ENCODE assay signal across 8 cellular contexts in genomic region chr15:89760303-89761008, GRCh38. TPM values are rescaled to one million over a fixed set of nuclear protein-coding genes. Genes with fewer than 3 reads are reported as not detected.
DNase-seq lines count a peak whose midpoint lies in the region; ATAC-seq lines count a peak whose summit lies in the region.

No MANE protein-coding gene starts in this region.

- H3K9me3 Mint-ChIP-seq in activated CD4-positive, alpha-beta T cell treated with anti-CD3 and anti-CD28 coated beads, Interleukin-2, amount 10 ng/mL, durations not matched to agents 7 days and 5 days = no peaks in the 10 kb centered on the region

- POLR2A ChIA-PET in activated CD4-positive, alpha-beta T cell treated with anti-CD3 and anti-CD28 coated beads, Interleukin-2, amount 10 ng/mL, durations not matched to agents 7 days and 5 days (lab: Charles Lee) = interaction anchor here (0.9 kb wide), 1 partner anchor 114 kb away, joined by 3 read pairs; no protein-coding TSS in a partner anchor

- CTCF ChIA-PET in activated CD4-positive, alpha-beta T cell treated with anti-CD3 and anti-CD28 coated beads, Interleukin-2, amount 10 ng/mL, durations not matched to agents 7 days and 5 days (lab: Charles Lee) = interaction anchor here (0.6 to 2.9 kb wide), 23 partner anchors 9 to 1931 kb away, joined by 3 to 25 read pairs (median 4); partner anchors contain the start of genes ARPIN and MESP1

- no peak overlapping the region for H3K27ac Mint-ChIP-seq in activated CD4-positive, alpha-beta T cell treated with anti-CD3 and anti-CD28 coated beads, Interleukin-2, amount 10 ng/mL, durations not matched to agents 7 days and 5 days

- no peak overlapping the region for H3K4me3 Mint-ChIP-seq in activated CD4-positive, alpha-beta T cell treated with anti-CD3 and anti-CD28 coated beads, Interleukin-2, amount 10 ng/mL, durations not matched to agents 7 days and 5 days

- DNase-seq in DMS79 treated with DMSO at 0.1 percent for 48 hours (lab: John Stamatoyannopoulos, UW) (peak; percentile 15), H7 (peak; percentile 95), NCI-H524 (lab: John Stamatoyannopoulos, UW) (peak; percentile 69 to 82), dermis microvascular lymphatic vessel endothelial cell (ENCODE audit: low read depth in 2 of 2) (peak; percentile 30 to 66), lung microvascular endothelial cell (ENCODE audit: low read depth in 2 of 2) (peak; percentile 70 to 77)
- peak; percentile 75 for DNase-seq in activated CD4-positive, alpha-beta T cell treated with anti-CD3 and anti-CD28 coated beads, Interleukin-2, amount 10 ng/mL, durations not matched to agents 7 days and 5 days
- peak; percentile 41 for DNase-seq in stimulated activated CD8-positive, alpha-beta memory T cell treated with anti-CD3 and anti-CD28 coated beads, Interleukin-15, amount 100 ng/mL, for 1 hour (ENCODE audit: low read depth)

- H3K4me3 ChIP-seq in H7 (ENCODE audit: insufficient read depth, low read depth, low read length) = peak overlapping the region; percentile 12

- peaks cover 9% of the 10 kb centered on the region for H3K27me3 Mint-ChIP-seq in activated CD4-positive, alpha-beta T cell treated with anti-CD3 and anti-CD28 coated beads, Interleukin-2, amount 10 ng/mL, durations not matched to agents 7 days and 5 days

- no peaks in the 10 kb centered on the region for H3K36me3 Mint-ChIP-seq in activated CD4-positive, alpha-beta T cell treated with anti-CD3 and anti-CD28 coated beads, Interleukin-2, amount 10 ng/mL, durations not matched to agents 7 days and 5 days (ENCODE audit: low read depth)

- no peaks in the 10 kb centered on the region for H3K27me3 ChIP-seq in H7 (ENCODE audit: control insufficient read depth, insufficient read depth, low read length)

- peaks cover 5% of the 10 kb centered on the region for H3K4me1 Mint-ChIP-seq in activated CD4-positive, alpha-beta T cell treated with anti-CD3 and anti-CD28 coated beads, Interleukin-2, amount 10 ng/mL, durations not matched to agents 7 days and 5 days

- H3K36me3 ChIP-seq in H7 (replicated peaks; ENCODE audit: control insufficient read depth, insufficient read depth, low read length) = no peaks in the 10 kb centered on the region

- ATAC-seq in HG03108 (IDR thresholded peaks at IDR 0.05; ENCODE audit: unreplicated experiment) = no peak

RNA-seq across cellular contexts. Expression of gene MESP1, which starts 9.4 kb away (rescaled TPM):
- total RNA-seq in H7 (2014; rRNA removed; shearing (Covaris generic)) = 1.6 and 2.6 TPM in 2 replicates
- total RNA-seq in activated CD4-positive, alpha-beta T cell treated with anti-CD3 and anti-CD28 coated beads, Interleukin-2, amount 10 ng/mL, durations not matched to agents 7 days and 5 days = 1 to 10 TPM; 1.1 to 1.6 TPM
- total RNA-seq in dermis microvascular lymphatic vessel endothelial cell = under 0.01 and 0.13 TPM in 2 replicates
- total RNA-seq in lung microvascular endothelial cell = under 0.01 and 0.22 TPM in 2 replicates

RNA-seq across cellular contexts. Expression of gene MESP2, which starts 15.7 kb away (rescaled TPM):
- 2.0 TPM in 2 replicates for total RNA-seq in H7 (2014; rRNA removed; shearing (Covaris generic))
- total RNA-seq in activated CD4-positive, alpha-beta T cell treated with anti-CD3 and anti-CD28 coated beads, Interleukin-2, amount 10 ng/mL, durations not matched to agents 7 days and 5 days = not detected
- total RNA-seq in dermis microvascular lymphatic vessel endothelial cell (not detected in 2 replicates), lung microvascular endothelial cell (not detected in 2 replicates)

RNA-seq across cellular contexts. Expression of gene ANPEP, which starts 54.2 kb away (rescaled TPM):
- 3.3 and 6.7 TPM in 2 replicates for total RNA-seq in H7 (2014; rRNA removed; shearing (Covaris generic))
- total RNA-seq in activated CD4-positive, alpha-beta T cell treated with anti-CD3 and anti-CD28 coated beads, Interleukin-2, amount 10 ng/mL, durations not matched to agents 7 days and 5 days = 1 to 10 TPM; 1.4 to 2.0 TPM
- total RNA-seq in dermis microvascular lymphatic vessel endothelial cell (7.1 and 16.1 TPM in 2 replicates), lung microvascular endothelial cell (8.5 and 10.7 TPM in 2 replicates)

Comparison
In these comparisons a context has a peak if more than half of its experiments do, and no peak if none do; other contexts are left out.
1. DNase-seq: peak in every context shown above with its lines; median percentile 95 in H7; 76 in NCI-H524; 75 in activated CD4-positive, alpha-beta T cell treated with anti-CD3 and anti-CD28 coated beads, Interleukin-2, amount 10 ng/mL, durations not matched to agents 7 days and 5 days; 74 in lung microvascular endothelial cell; 48 in dermis microvascular lymphatic vessel endothelial cell; 41 in stimulated activated CD8-positive, alpha-beta memory T cell treated with anti-CD3 and anti-CD28 coated beads, Interleukin-15, amount 100 ng/mL, for 1 hour; 15 in DMS79 treated with DMSO at 0.1 percent for 48 hours.